In genomic region chr11:94938399-94939055, GRCh38 we compare ENCODE assay signal across 11 cellular contexts. TPM values are rescaled to one million over a fixed set of nuclear protein-coding genes. Genes with fewer than 3 reads are reported as not detected.
DNase-seq lines count a peak whose midpoint lies in the region; ATAC-seq and TF ChIP-seq lines count a peak whose summit lies in the region.
"Had no signal": no experiment of that assay in that cellular context is flagged by ENCODE, and none has a peak within 500 bp of the region (broad histone marks: within the 10 kb centered on the region; RNA-seq: fewer than 3 reads in every experiment).

No MANE protein-coding gene starts in this region.

- H3K9me1 ChIP-seq in IMR-90 (ENCODE audit: insufficient read depth, low read length): peaks cover 25% of the 10 kb centered on the region

- H2BK20ac ChIP-seq in IMR-90 (ENCODE audit: low read depth, low read length): peak overlapping the region; percentile 85; the same call in 1 of the 2 replicates

- H3K27me3 ChIP-seq in IMR-90 (ENCODE audit: control insufficient read depth, insufficient read depth, low read length) (no peaks in the 10 kb centered on the region), tibial artery (no peaks in the 10 kb centered on the region)
- H3K27me3 ChIP-seq: SJSA1 had no signal

- no peak overlapping the region for H3K4me3 ChIP-seq in IMR-90 (ENCODE audit: insufficient read depth, low read depth, low read length)
- H3K4me3 ChIP-seq in astrocyte of the cerebellum (ENCODE audit: low read depth, low read length): no peak overlapping the region
- no peak overlapping the region for H3K4me3 ChIP-seq in tibial artery
- H3K4me3 ChIP-seq: SJSA1 had no signal

- peak overlapping the region; percentile 69 for H2BK120ac ChIP-seq in IMR-90 (ENCODE audit: low read depth, low read length)

- H3K18ac ChIP-seq in IMR-90 (ENCODE audit: low read depth, low read length): peak overlapping the region; percentile 66

- ATAC-seq in IMR-90 (ENCODE audit: low read depth) (peak; percentile 55), GM19395 (IDR thresholded peaks at IDR 0.05; ENCODE audit: unreplicated experiment) (no peak), HG02763 (IDR thresholded peaks at IDR 0.05; ENCODE audit: unreplicated experiment) (no peak)

- TF ChIP-seq POLR2A in IMR-90 (IDR thresholded peaks at IDR 0.05; ENCODE audit: low read depth, low read length): no peak

- POLR2A ChIA-PET in IMR-90 (lab: Charles Lee; ENCODE audit: unreplicated experiment): no interaction called here

- peak overlapping the region; percentile 98; the same call in 2 of the 3 replicates for H2BK15ac ChIP-seq in IMR-90 (ENCODE audit: low read depth, low read length)

- H2AFZ ChIP-seq in IMR-90 (replicated peaks; ENCODE audit: low read length, poor library complexity): no peak overlapping the region

- H4K5ac ChIP-seq in IMR-90 (ENCODE audit: low read depth, low read length): peak overlapping the region; percentile 69

- H3K36me3 ChIP-seq in IMR-90 (ENCODE audit: control insufficient read depth, insufficient read depth, low read length) (no peaks in the 10 kb centered on the region), tibial artery (no peaks in the 10 kb centered on the region)
- H3K36me3 ChIP-seq: SJSA1 had no signal

- in situ Hi-C loops in IMR-90 (cut with MboI; ENCODE audit: low sequenced_read_pairs): loop anchor here (25.0 kb wide), 1 partner anchor 801 kb away; the partner anchor contains the start of gene PANX1
- in situ Hi-C loops in astrocyte of the cerebellum (cut with HindIII; ENCODE audit: low sequenced_read_pairs): no loop called here

- H3K14ac ChIP-seq in IMR-90 (replicated peaks; ENCODE audit: low read depth, low read length): peak overlapping the region; percentile 59; the same call in 1 of the 2 replicates

- H3K79me1 ChIP-seq in IMR-90 (ENCODE audit: low read depth in 1 of 2, low read length in 2 of 2): no peaks in the 10 kb centered on the region

- peak overlapping the region; percentile 72 for H3K4ac ChIP-seq in IMR-90 (ENCODE audit: low read depth, low read length)

- TF ChIP-seq CTCF in IMR-90 (conservative IDR thresholded peaks at IDR 0.05; ENCODE audit: low read depth, low read length): no peak
- no peak for TF ChIP-seq CTCF in astrocyte of the cerebellum (IDR thresholded peaks at IDR 0.05; ENCODE audit: low read depth, low read length, missing control alignments)
- no peak for TF ChIP-seq CTCF in tibial artery (IDR thresholded peaks at IDR 0.05)

- H2AK5ac ChIP-seq in IMR-90 (ENCODE audit: low read depth, low read length): peak overlapping the region; percentile 16; the same call in 1 of the 2 replicates

- intact Hi-C loops in IMR-90 (cut with micrococcal nuclease) (no loop called here), tibial artery (cut with DNase I; ENCODE audit: low total_unique reads) (no loop called here)

- no peaks in the 10 kb centered on the region for H4K20me1 ChIP-seq in IMR-90 (ENCODE audit: insufficient read depth, low read length)

- H3K23ac ChIP-seq in IMR-90 (ENCODE audit: low read depth, low read length): no peak overlapping the region

- H3K4me2 ChIP-seq in IMR-90 (ENCODE audit: low read depth, low read length): peak overlapping the region; percentile 21

- H3K9me3 ChIP-seq in IMR-90 (ENCODE audit: control insufficient read depth, insufficient read depth, low read length): no peaks in the 10 kb centered on the region
- H3K9me3 ChIP-seq in tibial artery: no peaks in the 10 kb centered on the region
- H3K9me3 ChIP-seq: SJSA1 had no signal

- H2BK5ac ChIP-seq in IMR-90 (ENCODE audit: low read depth, low read length, poor library complexity, severe bottlenecking): peak overlapping the region; percentile 86

- H3K4me1 ChIP-seq in IMR-90 (ENCODE audit: control insufficient read depth, insufficient read depth, low read length) (peaks cover 24% of the 10 kb centered on the region), tibial artery (peaks cover 0 to 21% (median 11%) of the 10 kb centered on the region in 4 donors)

- H4K91ac ChIP-seq in IMR-90 (ENCODE audit: insufficient read depth, low read depth, low read length): peak overlapping the region; percentile 40

- H3K27ac ChIP-seq in IMR-90 (ENCODE audit: insufficient read depth, low read length) (peak overlapping the region; percentile 27; the same call in 1 of the 2 replicates), tibial artery (peak overlapping the region in 1 of 2 donors; percentile 32)
- H3K27ac ChIP-seq: epithelial cell of prostate, SJSA1 had no signal

- H4K8ac ChIP-seq in IMR-90 (ENCODE audit: low read depth in 2 of 2, low read length in 2 of 2): peak overlapping the region; percentile 17 to 66; a peak in 3 of 4 replicates

- H2AK9ac ChIP-seq in IMR-90 (replicated peaks; ENCODE audit: low read depth, low read length, poor library complexity): no peak overlapping the region

- WGBS in IMR-90 (ENCODE audit: extremely low coverage in 2 of 2, insufficient read length in 1 of 2), 2 experiments: 0% methylated on average over 3 of the region's 8 CpGs; no CpG with 5 or more reads in 1 of the 2 experiments

- no peak for TF ChIP-seq RAD21 in IMR-90 (IDR thresholded peaks at IDR 0.05; ENCODE audit: low read length)

- DNase-seq in IMR-90: peak; percentile 92
- DNase-seq in astrocyte of the cerebellum (ENCODE audit: low read depth): peak; percentile 90
- DNase-seq in iris pigment epithelial cell (ENCODE audit: low read depth): peak; percentile 70
- peak; percentile 60 to 77 for DNase-seq in tibial artery
- DNase-seq in UCSD-AML1 (lab: John Stamatoyannopoulos, UW; ENCODE audit: unreplicated experiment): no peak
- DNase-seq: activated T-cell treated with anti-CD3 and anti-CD28 coated beads, Interleukin-2, amount 50 U/mL, for 24 hours; nephron progenitor cell had no signal

- no peak overlapping the region for H3K56ac ChIP-seq in IMR-90 (ENCODE audit: extremely low read depth, insufficient read depth, low read length)

- CTCF ChIA-PET in IMR-90 (lab: Yijun Ruan, JAX): no interaction called here

- dilution Hi-C loops in IMR-90 (cut with HindIII; ENCODE audit: low sequenced_read_pairs, unreplicated experiment): no loop called here

- no peak overlapping the region for H3K9ac ChIP-seq in IMR-90 (ENCODE audit: low read depth, low read length)

- BruUV-seq in IMR-90 (replicated peaks; lab: Mats Ljungman, UMichigan): no TSS peak

TF ChIP-seq in IMR-90, 13 proteins besides CTCF, POLR2A, EP300 and RAD21:
- no peak for TF ChIP-seq RCOR1 (IDR thresholded peaks at IDR 0.05; ENCODE audit: insufficient replicate concordance, low read length)
- TF ChIP-seq NFE2L2 (IDR thresholded peaks at IDR 0.05; ENCODE audit: low read depth, low read length): peak; percentile 55; the same call in 1 of the 2 replicates
- no peak for TF ChIP-seq BHLHE40 (IDR thresholded peaks at IDR 0.05; ENCODE audit: low read depth, low read length)
- no peak for TF ChIP-seq RFX5 (IDR thresholded peaks at IDR 0.05; ENCODE audit: low read depth, low read length)
TF ChIP-seq in IMR-90: peak in this region for 1.

RNA-seq across cellular contexts. Expression of gene CWC15, which starts 34.8 kb away (rescaled TPM):
- total RNA-seq in IMR-90 (2012; rRNA removed): 48.6 and 70.0 TPM in 2 replicates
- 34.7 and 38.4 TPM in 2 replicates for polyA plus RNA-seq in IMR-90 (2012; rRNA removed)
- polyA plus RNA-seq in IMR-90 (2012; cell fraction: cytosol; rRNA removed): 7.5 and 12.7 TPM in 2 replicates
- polyA plus RNA-seq in IMR-90 (2012; cell fraction: nucleus; rRNA removed; ENCODE audit: low replicate concordance): 3.1 and 31.3 TPM in 2 replicates

RNA-seq across cellular contexts. Expression of gene KDM4D, which starts 35.0 kb away (rescaled TPM):
- 0.90 and 1.1 TPM in 2 replicates for total RNA-seq in IMR-90 (2012; rRNA removed)
- polyA plus RNA-seq in IMR-90 (2012; rRNA removed): 0.99 and 1.1 TPM in 2 replicates
- 0.40 and 0.84 TPM in 2 replicates for polyA plus RNA-seq in IMR-90 (2012; cell fraction: cytosol; rRNA removed)
- 0.45 and 0.65 TPM in 2 replicates for polyA plus RNA-seq in IMR-90 (2012; cell fraction: nucleus; rRNA removed; ENCODE audit: low replicate concordance)
